In the genomic region with DNA sequence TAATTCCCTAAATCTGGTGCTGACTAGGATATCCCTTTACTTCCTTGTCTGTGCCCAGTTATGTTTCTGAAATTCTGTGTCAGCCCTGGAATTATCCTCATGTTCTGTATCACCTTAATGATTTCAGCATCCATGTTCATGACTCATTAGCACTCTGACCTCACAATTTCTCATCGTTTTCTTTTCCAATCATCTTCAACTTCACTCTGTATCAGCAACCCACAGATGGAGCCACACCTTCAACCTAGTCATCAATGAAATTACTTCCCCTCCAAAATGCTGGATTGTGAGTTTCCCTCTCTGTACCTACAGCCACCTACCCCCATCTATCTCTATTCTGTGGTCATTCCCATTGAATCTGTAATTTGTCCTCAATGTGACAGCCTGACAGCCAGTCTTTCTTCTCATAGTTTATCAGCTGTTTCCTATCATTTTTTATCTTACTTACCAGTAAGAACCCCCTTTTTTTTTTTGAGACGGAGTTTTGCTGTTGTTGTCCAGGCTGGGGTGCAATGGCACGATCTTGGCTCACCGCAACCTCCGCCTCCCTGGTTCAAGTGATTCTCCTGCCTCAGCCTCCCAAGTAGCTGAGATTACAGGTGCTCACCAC, we compare ENCODE assay signal across 13 cellular contexts. TPM values are rescaled to one million over a fixed set of nuclear protein-coding genes. Genes with fewer than 3 reads are reported as not detected.
DNase-seq lines count a peak whose midpoint lies in the region; ATAC-seq, FAIRE-seq and TF ChIP-seq lines count a peak whose summit lies in the region.
"Had no signal": no experiment of that assay in that cellular context is flagged by ENCODE, and none has a peak within 500 bp of the region (broad histone marks: within the 10 kb centered on the region; RNA-seq: fewer than 3 reads in every experiment).

No MANE protein-coding gene starts in this region.

- peak; percentile 85 for FAIRE-seq in K562 (lab: Jason Lieb, UNC)

- WGBS in K562 (ENCODE audit: insufficient coverage, low coverage, missing lambda C conversion rate): 7% methylated on average over 2 of the region's 5 CpGs
- WGBS in heart left ventricle, 4 donors: 73 to 80% (median 78%) methylated on average over 5 of the region's 5 CpGs

- intact Hi-C loops in K562 (cut with micrococcal nuclease): loop anchor here (5.0 kb wide), 2 partner anchors 59 to 204 kb away; no protein-coding TSS in a partner anchor
- intact Hi-C loops in heart left ventricle (cut with DNase I): loop anchor here in 4 of 10 donors (5.0 to 10.0 kb wide), 6 partner anchors 44 to 1177 kb away; partner anchors contain the start of gene GPBP1 (in 1 of the 4)

- H3K9me3 ChIP-seq in K562 (replicated peaks; ENCODE audit: control insufficient read depth, insufficient read depth, low read depth, low read length) (peaks cover 7% of the 10 kb centered on the region; the same call in 1 of the 2 replicates), heart left ventricle (peaks cover 0 to 11% (median 7%) of the 10 kb centered on the region in 12 donors)

- BruUV-seq in K562 (replicated peaks; lab: Mats Ljungman, UMichigan): no TSS peak

- H3K4me3 ChIP-seq in K562: no peak overlapping the region
- H3K4me3 ChIP-seq in heart left ventricle: no peak overlapping the region
- H3K4me3 ChIP-seq: neural progenitor cell had no signal

- peak overlapping the region in 1 of 3 experiments; percentile 3 for H3K27ac Mint-ChIP-seq in nephron
- H3K27ac Mint-ChIP-seq: neural progenitor cell had no signal

- in situ Hi-C loops in K562 (cut with MboI): no loop called here

- H3K4me1 ChIP-seq in K562 (replicated peaks in 1 of 2; ENCODE audit: control insufficient read depth in 2 of 2, insufficient read depth in 2 of 2, low read length in 2 of 2) (peaks cover 13 to 22% of the 10 kb centered on the region in 2 experiments), heart left ventricle (peaks cover 0 to 17% (median 7%) of the 10 kb centered on the region in 12 donors)

- H3K9me1 ChIP-seq in K562 (ENCODE audit: control insufficient read depth, insufficient read depth, low read length): no peaks in the 10 kb centered on the region

- H3K36me3 ChIP-seq in K562 (ENCODE audit: control insufficient read depth, insufficient read depth, low read length): no peaks in the 10 kb centered on the region
- no peaks in the 10 kb centered on the region for H3K36me3 ChIP-seq in heart left ventricle
- H3K36me3 ChIP-seq: neural progenitor cell had no signal

- TF ChIP-seq EP300 in K562 (IDR thresholded peaks at IDR 0.05; ENCODE audit: low read length): peak; percentile 66; the same call in 1 of the 2 replicates

- peaks cover 24% of the 10 kb centered on the region for H3K79me2 ChIP-seq in K562 (ENCODE audit: control insufficient read depth, insufficient read depth, low read length)

- peaks cover 4% of the 10 kb centered on the region for H3K9me3 Mint-ChIP-seq in nephron

- DNase-seq in activated CD4-positive, CD25-positive, alpha-beta regulatory T cell treated with anti-CD3 and anti-CD28 coated beads, Interleukin-2, amount 50 U/mL, for 72 hours: no peak
- DNase-seq in M059J (ENCODE audit: low read depth) (peak; percentile 74), K562 (ENCODE audit: extremely low read depth in 1 of 4, low spot score in 3 of 4) (peak; percentile 59 to 76 (median 63)), heart left ventricle (no peak), NK-92 (lab: John Stamatoyannopoulos, UW; ENCODE audit: unreplicated experiment) (no peak)
- DNase-seq: activated gamma-delta T cell treated with Interleukin-2 at 50 U/mL for 16 hours; effector CD8-positive, alpha-beta T cell; MM.1S; NCI-H526 treated with DMSO at 0.1 percent for 48 hours had no signal

- H3K27me3 ChIP-seq in K562 (ENCODE audit: control insufficient read depth in 2 of 2, insufficient read depth in 2 of 2, low read length in 2 of 2) (no peaks in the 10 kb centered on the region), heart left ventricle (no peaks in the 10 kb centered on the region)
- H3K27me3 ChIP-seq: neural progenitor cell had no signal

- POLR2A ChIA-PET in K562 (lab: Yijun Ruan, JAX): no interaction called here

- H3K4me1 Mint-ChIP-seq in nephron: peaks cover 14% of the 10 kb centered on the region

- H3K27ac ChIP-seq in K562 (ENCODE audit: extremely low read depth, low read depth, low read length) (peak overlapping the region; percentile 33; the same call in 1 of the 3 replicates), heart left ventricle (no peak overlapping the region)
- H3K27ac ChIP-seq: neural progenitor cell had no signal

- CTCF ChIA-PET in K562 (lab: Yijun Ruan, JAX; ENCODE audit: low intra/inter-chr PET ratio): interaction anchor here (0.6 kb wide), 1 partner anchor 10 kb away, joined by 3 read pairs; no protein-coding TSS in a partner anchor

- no peaks in the 10 kb centered on the region for H3K36me3 Mint-ChIP-seq in nephron (ENCODE audit: low read depth)
- H3K36me3 Mint-ChIP-seq: neural progenitor cell had no signal

- H4K20me1 ChIP-seq in K562 (replicated peaks; ENCODE audit: control insufficient read depth, insufficient read depth, low read length): no peaks in the 10 kb centered on the region

- 0 out of 2 replicates have a peak overlapping the region, but pooled peaks have one; percentile 14 for H2AFZ ChIP-seq in K562 (ENCODE audit: low read depth, low read length)
- H2AFZ ChIP-seq: neural progenitor cell had no signal

- TF ChIP-seq POLR2A in K562 (conservative IDR thresholded peaks at IDR 0.05): no peak
- no peak for TF ChIP-seq POLR2A in GM18505 (IDR thresholded peaks at IDR 0.05; ENCODE audit: borderline replicate concordance, extremely low read depth, insufficient read depth, insufficient read length)
- no peak for TF ChIP-seq POLR2A in heart left ventricle (IDR thresholded peaks at IDR 0.05)

- 0 out of 6 replicates have a peak, but pooled peaks of 1 of the 3 experiments have one; percentile 11 for TF ChIP-seq CTCF in K562 (IDR thresholded peaks at IDR 0.05 in 2 of 3, conservative IDR thresholded peaks at IDR 0.05 in 1 of 3; ENCODE audit: insufficient read depth in 2 of 3, low read depth in 1 of 3, low read length in 3 of 3)
- TF ChIP-seq CTCF in nephron (IDR thresholded peaks at IDR 0.05; ENCODE audit: unreplicated experiment in 3 of 3): no peak
- no peak for TF ChIP-seq CTCF in heart left ventricle (IDR thresholded peaks at IDR 0.05)

- no peak for TF ChIP-seq RAD21 in K562 (CRISPR knock-in tag; conservative IDR thresholded peaks at IDR 0.05 in 1 of 2, IDR thresholded peaks at IDR 0.05 in 1 of 2)

- ATAC-seq in activated CD4-positive, CD25-positive, alpha-beta regulatory T cell treated with anti-CD3 and anti-CD28 coated beads, Interleukin-2, amount 50 U/mL, for 24 hours: peak; percentile 25 to 38
- no peak for ATAC-seq in K562
- no peak for ATAC-seq in GM18505 (IDR thresholded peaks at IDR 0.05; ENCODE audit: unreplicated experiment)
- ATAC-seq in heart left ventricle: no peak

- peak overlapping the region; percentile 22 to 69 (median 39) for H3K4me3 Mint-ChIP-seq in nephron
- H3K4me3 Mint-ChIP-seq: neural progenitor cell had no signal

- H3K9ac ChIP-seq in K562 (ENCODE audit: insufficient read depth in 1 of 2, low read depth in 2 of 2, low read length in 2 of 2): no peak overlapping the region
- H3K9ac ChIP-seq: neural progenitor cell had no signal

- H3K27me3 Mint-ChIP-seq in nephron (ENCODE audit: low read depth): no peaks in the 10 kb centered on the region

- no peak overlapping the region; the same call in 1 of the 2 replicates for H3K4me2 ChIP-seq in K562 (ENCODE audit: insufficient read depth, low read length)
- H3K4me2 ChIP-seq: neural progenitor cell had no signal

TF ChIP-seq in K562, 482 proteins besides CTCF, POLR2A, EP300 and RAD21 (continues in another document):
- TF ChIP-seq FOS (IDR thresholded peaks at IDR 0.05; ENCODE audit: extremely low read depth, insufficient read length) (peak; percentile 17), TAF7 (tag; IDR thresholded peaks at IDR 0.05) (no peak), KDM5B (IDR thresholded peaks at IDR 0.05; ENCODE audit: insufficient replicate concordance, low read depth, low read length) (no peak)
- TF ChIP-seq, protein P1, sequence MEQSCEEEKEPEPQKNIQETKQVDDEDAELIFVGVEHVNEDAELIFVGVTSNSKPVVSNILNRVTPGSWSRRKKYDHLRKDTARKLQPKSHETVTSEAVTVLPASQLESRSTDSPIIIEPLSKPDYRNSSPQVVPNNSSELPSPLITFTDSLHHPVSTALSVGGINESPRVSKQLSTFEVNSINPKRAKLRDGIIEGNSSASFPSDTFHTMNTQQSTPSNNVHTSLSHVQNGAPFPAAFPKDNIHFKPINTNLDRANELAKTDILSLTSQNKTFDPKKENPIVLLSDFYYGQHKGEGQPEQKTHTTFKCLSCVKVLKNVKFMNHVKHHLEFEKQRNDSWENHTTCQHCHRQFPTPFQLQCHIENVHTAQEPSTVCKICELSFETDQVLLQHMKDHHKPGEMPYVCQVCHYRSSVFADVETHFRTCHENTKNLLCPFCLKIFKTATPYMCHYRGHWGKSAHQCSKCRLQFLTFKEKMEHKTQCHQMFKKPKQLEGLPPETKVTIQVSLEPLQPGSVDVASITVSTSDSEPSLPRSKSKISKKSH (CRISPR knock-in tag; IDR thresholded peaks at IDR 0.05): no peak

RNA-seq across cellular contexts. Expression of gene IL6ST, which starts 3.1 kb away (rescaled TPM):
- total RNA-seq in M059J (2014; rRNA removed; shearing (Covaris generic)): 82.5 and 128 TPM in 2 replicates
- 26.8 and 77.1 TPM in 2 replicates for total RNA-seq in K562 (2011; cell fraction: chromatin; rRNA removed; ENCODE audit: low replicate concordance)
- total RNA-seq in K562 (2011; cell fraction: nucleolus; rRNA removed): 10.4 and 21.0 TPM in 2 replicates
- 19.9 and 23.6 TPM in 2 replicates for total RNA-seq in K562 (2011; cell fraction: nucleoplasm; rRNA removed)
- total RNA-seq in K562 (2014; rRNA removed): 7.9 and 8.5 TPM in 2 replicates
- 14.6 and 18.5 TPM in 2 replicates for total RNA-seq in K562 (2014; rRNA removed; fragmentation: Illumina TruSeq; extraction: Trizol)
- total RNA-seq in K562 (2015; rRNA removed; fragmentation: Illumina TruSeq; extraction: Trizol): 14.4 and 16.2 TPM in 2 replicates
- total RNA-seq in K562 (2021): 17.7 and 18.2 TPM in 2 replicates
- polyA plus RNA-seq in K562 (2011; rRNA removed): 16.7 and 27.0 TPM in 2 replicates
- polyA plus RNA-seq in K562 (2011; cell fraction: cytosol; rRNA removed): 5.8 and 7.8 TPM in 2 replicates
- polyA plus RNA-seq in K562 (2011; cell fraction: nucleus; rRNA removed): 20.0 and 24.0 TPM in 2 replicates
- 7.3 and 7.8 TPM in 2 replicates for polyA plus RNA-seq in K562 (2012)
- polyA plus RNA-seq in K562 (2014; fragmentation: Illumina TruSeq; extraction: Trizol): 7.9 and 11.0 TPM in 2 replicates
- 1 to 10 TPM; 2.0 to 2.3 TPM for polyA plus RNA-seq in K562 (2014; fragmentation: Nextera tagmentation; extraction: Ambion mirVana)
- polyA plus RNA-seq in K562 (2014; rRNA removed): 4.5 and 5.3 TPM in 2 replicates
- 98.7 and 113 TPM in 2 replicates for polyA minus RNA-seq in K562 (2011; rRNA and poly(A)+ RNA removed)
- polyA minus RNA-seq in K562 (2011; cell fraction: cytosol; rRNA and poly(A)+ RNA removed): 12.9 and 37.6 TPM in 2 replicates
- 15.9 and 33.5 TPM in 2 replicates for polyA minus RNA-seq in K562 (2011; cell fraction: nucleus; rRNA and poly(A)+ RNA removed)
- 100 to 1,000 TPM; 106 to 239 (median 160) TPM for total RNA-seq in heart left ventricle
- 10 to 100 TPM; 24.6 to 52.4 TPM for polyA plus RNA-seq in heart left ventricle

Comparison
In these comparisons a context has a peak if more than half of its experiments do, and no peak if none do; other contexts are left out.
1. ATAC-seq: peak in activated CD4-positive, CD25-positive, alpha-beta regulatory T cell treated with anti-CD3 and anti-CD28 coated beads, Interleukin-2, amount 50 U/mL, for 24 hours (2 of 2); none in K562 (single experiment), GM18505 (single experiment) and heart left ventricle (0 of 4).
2. DNase-seq: peak in M059J (single experiment) and K562 (4 of 4); none in activated CD4-positive, CD25-positive, alpha-beta regulatory T cell treated with anti-CD3 and anti-CD28 coated beads, Interleukin-2, amount 50 U/mL, for 72 hours (single experiment), heart left ventricle (0 of 5) and NK-92 (single experiment).